In the genomic region with DNA sequence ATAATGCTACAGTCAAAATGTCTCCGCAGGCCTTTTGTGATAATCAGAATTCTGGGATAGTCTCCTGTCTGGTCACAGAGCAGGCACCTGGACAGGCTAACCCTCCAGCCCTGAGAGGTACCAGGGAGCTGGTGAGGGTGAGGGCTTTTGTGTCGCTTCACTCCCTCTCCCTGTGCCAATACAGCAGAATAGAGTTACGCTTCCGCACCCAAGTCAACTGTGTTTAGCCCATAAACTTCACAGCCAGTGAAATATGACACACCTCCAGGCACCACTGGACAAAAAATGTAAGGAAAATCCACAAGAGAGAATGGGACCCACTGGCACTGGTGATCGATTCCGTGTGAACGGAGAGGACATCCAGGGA, we compare ENCODE assay signal across 1 cellular context.
TF ChIP-seq lines count a peak whose summit lies in the region.

No MANE protein-coding gene starts in this region.

TF ChIP-seq in GM12878, 131 proteins besides CTCF, POLR2A, EP300 and RAD21:
- TF ChIP-seq MYC (IDR thresholded peaks at IDR 0.05; ENCODE audit: insufficient read depth, insufficient read length, insufficient replicate concordance, low read length, severe bottlenecking) (no peak), KDM1A (IDR thresholded peaks at IDR 0.05; ENCODE audit: borderline replicate concordance) (no peak), TARDBP (IDR thresholded peaks at IDR 0.05; ENCODE audit: borderline replicate concordance) (no peak), NR2F1 (conservative IDR thresholded peaks at IDR 0.05) (no peak), MEF2B (IDR thresholded peaks at IDR 0.05; ENCODE audit: partially characterized antibody, poor library complexity, severe bottlenecking) (no peak), WRNIP1 (IDR thresholded peaks at IDR 0.05; ENCODE audit: borderline replicate concordance, low read depth, low read length) (no peak), NFYA (IDR thresholded peaks at IDR 0.05; ENCODE audit: borderline replicate concordance, low read depth, low read length) (no peak), HDGF (IDR thresholded peaks at IDR 0.05) (no peak), MLLT1 (IDR thresholded peaks at IDR 0.05) (peak; percentile 87), RUNX3 (IDR thresholded peaks at IDR 0.05; ENCODE audit: low read length) (peak; percentile 36), ATF7 (IDR thresholded peaks at IDR 0.05; ENCODE audit: low read depth) (no peak), NFIC (IDR thresholded peaks at IDR 0.05; ENCODE audit: low read depth, low read length) (0 out of 2 replicates have a peak, but pooled peaks have one; percentile 20), SREBF1 (IDR thresholded peaks at IDR 0.05; ENCODE audit: low read length) (no peak), TCF3 (IDR thresholded peaks at IDR 0.05; ENCODE audit: borderline replicate concordance, insufficient read depth, low read depth, low read length) (no peak)
- TF ChIP-seq, protein P1, sequence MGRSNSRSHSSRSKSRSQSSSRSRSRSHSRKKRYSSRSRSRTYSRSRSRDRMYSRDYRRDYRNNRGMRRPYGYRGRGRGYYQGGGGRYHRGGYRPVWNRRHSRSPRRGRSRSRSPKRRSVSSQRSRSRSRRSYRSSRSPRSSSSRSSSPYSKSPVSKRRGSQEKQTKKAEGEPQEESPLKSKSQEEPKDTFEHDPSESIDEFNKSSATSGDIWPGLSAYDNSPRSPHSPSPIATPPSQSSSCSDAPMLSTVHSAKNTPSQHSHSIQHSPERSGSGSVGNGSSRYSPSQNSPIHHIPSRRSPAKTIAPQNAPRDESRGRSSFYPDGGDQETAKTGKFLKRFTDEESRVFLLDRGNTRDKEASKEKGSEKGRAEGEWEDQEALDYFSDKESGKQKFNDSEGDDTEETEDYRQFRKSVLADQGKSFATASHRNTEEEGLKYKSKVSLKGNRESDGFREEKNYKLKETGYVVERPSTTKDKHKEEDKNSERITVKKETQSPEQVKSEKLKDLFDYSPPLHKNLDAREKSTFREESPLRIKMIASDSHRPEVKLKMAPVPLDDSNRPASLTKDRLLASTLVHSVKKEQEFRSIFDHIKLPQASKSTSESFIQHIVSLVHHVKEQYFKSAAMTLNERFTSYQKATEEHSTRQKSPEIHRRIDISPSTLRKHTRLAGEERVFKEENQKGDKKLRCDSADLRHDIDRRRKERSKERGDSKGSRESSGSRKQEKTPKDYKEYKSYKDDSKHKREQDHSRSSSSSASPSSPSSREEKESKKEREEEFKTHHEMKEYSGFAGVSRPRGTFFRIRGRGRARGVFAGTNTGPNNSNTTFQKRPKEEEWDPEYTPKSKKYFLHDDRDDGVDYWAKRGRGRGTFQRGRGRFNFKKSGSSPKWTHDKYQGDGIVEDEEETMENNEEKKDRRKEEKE (IDR thresholded peaks at IDR 0.05), result no peak
- TF ChIP-seq, protein P2, sequence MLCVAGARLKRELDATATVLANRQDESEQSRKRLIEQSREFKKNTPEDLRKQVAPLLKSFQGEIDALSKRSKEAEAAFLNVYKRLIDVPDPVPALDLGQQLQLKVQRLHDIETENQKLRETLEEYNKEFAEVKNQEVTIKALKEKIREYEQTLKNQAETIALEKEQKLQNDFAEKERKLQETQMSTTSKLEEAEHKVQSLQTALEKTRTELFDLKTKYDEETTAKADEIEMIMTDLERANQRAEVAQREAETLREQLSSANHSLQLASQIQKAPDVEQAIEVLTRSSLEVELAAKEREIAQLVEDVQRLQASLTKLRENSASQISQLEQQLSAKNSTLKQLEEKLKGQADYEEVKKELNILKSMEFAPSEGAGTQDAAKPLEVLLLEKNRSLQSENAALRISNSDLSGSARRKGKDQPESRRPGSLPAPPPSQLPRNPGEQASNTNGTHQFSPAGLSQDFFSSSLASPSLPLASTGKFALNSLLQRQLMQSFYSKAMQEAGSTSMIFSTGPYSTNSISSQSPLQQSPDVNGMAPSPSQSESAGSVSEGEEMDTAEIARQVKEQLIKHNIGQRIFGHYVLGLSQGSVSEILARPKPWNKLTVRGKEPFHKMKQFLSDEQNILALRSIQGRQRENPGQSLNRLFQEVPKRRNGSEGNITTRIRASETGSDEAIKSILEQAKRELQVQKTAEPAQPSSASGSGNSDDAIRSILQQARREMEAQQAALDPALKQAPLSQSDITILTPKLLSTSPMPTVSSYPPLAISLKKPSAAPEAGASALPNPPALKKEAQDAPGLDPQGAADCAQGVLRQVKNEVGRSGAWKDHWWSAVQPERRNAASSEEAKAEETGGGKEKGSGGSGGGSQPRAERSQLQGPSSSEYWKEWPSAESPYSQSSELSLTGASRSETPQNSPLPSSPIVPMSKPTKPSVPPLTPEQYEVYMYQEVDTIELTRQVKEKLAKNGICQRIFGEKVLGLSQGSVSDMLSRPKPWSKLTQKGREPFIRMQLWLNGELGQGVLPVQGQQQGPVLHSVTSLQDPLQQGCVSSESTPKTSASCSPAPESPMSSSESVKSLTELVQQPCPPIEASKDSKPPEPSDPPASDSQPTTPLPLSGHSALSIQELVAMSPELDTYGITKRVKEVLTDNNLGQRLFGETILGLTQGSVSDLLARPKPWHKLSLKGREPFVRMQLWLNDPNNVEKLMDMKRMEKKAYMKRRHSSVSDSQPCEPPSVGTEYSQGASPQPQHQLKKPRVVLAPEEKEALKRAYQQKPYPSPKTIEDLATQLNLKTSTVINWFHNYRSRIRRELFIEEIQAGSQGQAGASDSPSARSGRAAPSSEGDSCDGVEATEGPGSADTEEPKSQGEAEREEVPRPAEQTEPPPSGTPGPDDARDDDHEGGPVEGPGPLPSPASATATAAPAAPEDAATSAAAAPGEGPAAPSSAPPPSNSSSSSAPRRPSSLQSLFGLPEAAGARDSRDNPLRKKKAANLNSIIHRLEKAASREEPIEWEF (IDR thresholded peaks at IDR 0.05; ENCODE audit: insufficient replicate concordance, low read depth, low read length), result no peak
